ENCODE assay signal across 1 cellular context in genomic region chrX:150828785-150829184, GRCh38.
TF ChIP-seq lines count a peak whose summit lies in the region.

No MANE protein-coding gene starts in this region.

TF ChIP-seq in IMR-90, 13 proteins besides CTCF, POLR2A, EP300 and RAD21 (continued from another document):
- no peak for TF ChIP-seq ELK1 (IDR thresholded peaks at IDR 0.05; ENCODE audit: borderline replicate concordance, low read depth, low read length)
TF ChIP-seq in IMR-90: peak in this region for 0.
